In the genomic region with DNA sequence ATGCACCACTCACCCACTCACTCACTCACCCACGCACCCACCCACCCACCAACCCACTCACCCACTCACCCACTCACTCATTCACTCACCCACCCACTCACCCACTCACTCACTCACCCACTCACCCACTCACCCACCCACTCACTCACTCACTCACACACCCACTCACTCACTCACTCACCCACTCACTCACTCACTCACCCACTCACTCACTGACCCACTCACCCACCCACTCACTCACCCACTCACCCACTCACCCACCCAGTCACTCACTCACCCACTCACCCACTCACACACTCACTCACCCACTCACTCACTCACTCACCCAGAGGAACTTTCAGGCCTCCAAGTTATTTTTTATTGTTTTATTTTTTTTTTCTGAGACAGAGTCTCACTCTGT, we compare ENCODE assay signal across 17 cellular contexts.
DNase-seq lines count a peak whose midpoint lies in the region; ATAC-seq, FAIRE-seq and TF ChIP-seq lines count a peak whose summit lies in the region.
"Had no signal": no experiment of that assay in that cellular context is flagged by ENCODE, and none has a peak within 500 bp of the region (broad histone marks: within the 10 kb centered on the region; RNA-seq: fewer than 3 reads in every experiment).

No MANE protein-coding gene starts in this region.

- H3K79me2 ChIP-seq in K562 (ENCODE audit: control insufficient read depth, insufficient read depth, low read length) = no peaks in the 10 kb centered on the region

- WGBS in K562 (ENCODE audit: insufficient coverage, low coverage, missing lambda C conversion rate) = no CpG with 5 or more reads among the region's 1 CpG
- WGBS in thyroid gland, 2 donors = 88 to 89% methylated on average over 1 of the region's 1 CpG

- H2AFZ ChIP-seq in K562 (ENCODE audit: low read depth, low read length) = no peak overlapping the region

- CTCF ChIA-PET in K562 (lab: Yijun Ruan, JAX; ENCODE audit: low intra/inter-chr PET ratio) = no interaction called here

- intact Hi-C loops in K562 (cut with micrococcal nuclease) = no loop called here
- intact Hi-C loops in thyroid gland (cut with DNase I) = no loop called here

- no TSS peak for BruUV-seq in K562 (replicated peaks; lab: Mats Ljungman, UMichigan)

- no peak for TF ChIP-seq POLR2A in K562 (conservative IDR thresholded peaks at IDR 0.05)
- no peak for TF ChIP-seq POLR2A in thyroid gland (IDR thresholded peaks at IDR 0.05)

- in situ Hi-C loops in K562 (cut with MboI) = no loop called here

- H4K20me1 ChIP-seq in BLaER1 = no peaks in the 10 kb centered on the region
- peaks cover 0 to 27% (median 0%) of the 10 kb centered on the region in 11 experiments; a peak in 3 of 22 replicates for H4K20me1 ChIP-seq in BLaER1 treated with 17β-estradiol and CSF1 and Interleukin-3, amounts not matched to agents 10 nM and 100 nM
- no peaks in the 10 kb centered on the region for H4K20me1 ChIP-seq in K562 (replicated peaks; ENCODE audit: control insufficient read depth, insufficient read depth, low read length)

- ATAC-seq in K562 = no peak
- ATAC-seq: CD8-positive, alpha-beta T cell; GM12878 had no signal

- POLR2A ChIA-PET in K562 (lab: Yijun Ruan, JAX) = no interaction called here

- H3K27ac ChIP-seq in BLaER1 (peak overlapping the region; percentile 76; the same call in 1 of the 2 replicates), K562 (ENCODE audit: extremely low read depth, low read depth, low read length) (no peak overlapping the region), thyroid gland (no peak overlapping the region)
- H3K27ac ChIP-seq in BLaER1 treated with 17β-estradiol and CSF1 and Interleukin-3, amounts not matched to agents 10 nM and 100 nM = peak overlapping the region in 5 of 11 experiments; percentile 26 to 76 (median 65); a peak in 8 of 22 replicates

- H3K4me3 ChIP-seq in BLaER1 (no peak overlapping the region), K562 (no peak overlapping the region), thyroid gland (replicated peaks in 1 of 3) (no peak overlapping the region)
- no peak overlapping the region for H3K4me3 ChIP-seq in BLaER1 treated with 17β-estradiol and CSF1 and Interleukin-3, amounts not matched to agents 10 nM and 100 nM
- H3K4me3 ChIP-seq: GM12878 had no signal

- no peaks in the 10 kb centered on the region for H3K27me3 ChIP-seq in BLaER1
- H3K27me3 ChIP-seq in BLaER1 treated with 17β-estradiol and CSF1 and Interleukin-3, amounts not matched to agents 10 nM and 100 nM = no peaks in the 10 kb centered on the region
- H3K27me3 ChIP-seq in K562 (ENCODE audit: control insufficient read depth in 2 of 2, insufficient read depth in 2 of 2, low read length in 2 of 2) = peaks cover 3 to 26% of the 10 kb centered on the region in 2 experiments; a peak in 3 of 5 replicates
- no peaks in the 10 kb centered on the region for H3K27me3 ChIP-seq in thyroid gland

- TF ChIP-seq CTCF in K562 (IDR thresholded peaks at IDR 0.05 in 2 of 3, conservative IDR thresholded peaks at IDR 0.05 in 1 of 3; ENCODE audit: insufficient read depth in 2 of 3, low read depth in 1 of 3, low read length in 3 of 3) (no peak), thyroid gland (IDR thresholded peaks at IDR 0.05) (no peak)

- no peaks in the 10 kb centered on the region for H3K9me1 ChIP-seq in K562 (ENCODE audit: control insufficient read depth, insufficient read depth, low read length)

- no peak for TF ChIP-seq RAD21 in K562 (CRISPR knock-in tag; conservative IDR thresholded peaks at IDR 0.05 in 1 of 2, IDR thresholded peaks at IDR 0.05 in 1 of 2)

- H3K4me1 ChIP-seq in BLaER1 (peaks cover 88% of the 10 kb centered on the region), K562 (replicated peaks in 1 of 2; ENCODE audit: control insufficient read depth in 2 of 2, insufficient read depth in 2 of 2, low read length in 2 of 2) (no peaks in the 10 kb centered on the region), thyroid gland (no peaks in the 10 kb centered on the region)
- H3K4me1 ChIP-seq in BLaER1 treated with 17β-estradiol and CSF1 and Interleukin-3, amounts not matched to agents 10 nM and 100 nM = peaks cover 80 to 89% (median 86%) of the 10 kb centered on the region in 10 experiments

- H3K36me3 ChIP-seq in BLaER1 (peaks cover 45% of the 10 kb centered on the region), K562 (ENCODE audit: control insufficient read depth, insufficient read depth, low read length) (no peaks in the 10 kb centered on the region), thyroid gland (no peaks in the 10 kb centered on the region)
- H3K36me3 ChIP-seq in BLaER1 treated with 17β-estradiol and CSF1 and Interleukin-3, amounts not matched to agents 10 nM and 100 nM = peaks cover 0 to 63% (median 11%) of the 10 kb centered on the region in 11 experiments; a peak in 11 of 22 replicates

- H3K9me3 ChIP-seq in BLaER1 (peaks cover 16% of the 10 kb centered on the region), K562 (replicated peaks; ENCODE audit: control insufficient read depth, insufficient read depth, low read depth, low read length) (no peaks in the 10 kb centered on the region), thyroid gland (no peaks in the 10 kb centered on the region)
- peaks cover 0 to 20% (median 12%) of the 10 kb centered on the region in 11 experiments; a peak in 10 of 22 replicates for H3K9me3 ChIP-seq in BLaER1 treated with 17β-estradiol and CSF1 and Interleukin-3, amounts not matched to agents 10 nM and 100 nM (replicated peaks in 1 of 11)

- FAIRE-seq in K562 (lab: Jason Lieb, UNC) (no peak), urothelium cell line (lab: Jason Lieb, UNC) (peak; percentile 90)
- FAIRE-seq: GM12878, H1 had no signal

- TF ChIP-seq EP300 in K562 (IDR thresholded peaks at IDR 0.05; ENCODE audit: low read length) = no peak

- H3K4me2 ChIP-seq in BLaER1 (peak overlapping the region; percentile 89), K562 (ENCODE audit: insufficient read depth, low read length) (no peak overlapping the region)
- peak overlapping the region in 9 of 11 experiments; percentile 77 to 95 (median 83); a peak in 18 of 22 replicates for H3K4me2 ChIP-seq in BLaER1 treated with 17β-estradiol and CSF1 and Interleukin-3, amounts not matched to agents 10 nM and 100 nM

- H3K9ac ChIP-seq in BLaER1 (no peak overlapping the region), K562 (ENCODE audit: insufficient read depth in 1 of 2, low read depth in 2 of 2, low read length in 2 of 2) (no peak overlapping the region)
- H3K9ac ChIP-seq in BLaER1 treated with 17β-estradiol and CSF1 and Interleukin-3, amounts not matched to agents 10 nM and 100 nM = no peak overlapping the region

- no peak for DNase-seq in K562 (ENCODE audit: extremely low read depth in 1 of 4, low spot score in 3 of 4)
- no peak for DNase-seq in urothelium cell line (ENCODE audit: low spot score)
- no peak for DNase-seq in D341Med (ENCODE audit: low spot score)
- DNase-seq in T-helper 9 cell = no peak
- no peak for DNase-seq in thyroid gland
- DNase-seq: AML-193; Calu3; CD8-positive, alpha-beta T cell; DMS 273 treated with DMSO at 0.1 percent for 48 hours; DMS53; DND-41; EL; H9 had no signal

TF ChIP-seq in K562, 482 proteins besides CTCF, POLR2A, EP300 and RAD21:
- TF ChIP-seq EZH2 (IDR thresholded peaks at IDR 0.05; ENCODE audit: borderline replicate concordance, low read depth, low read length) = no peak
- peak; percentile 65 for TF ChIP-seq EGR1 (conservative IDR thresholded peaks at IDR 0.05)
